In the genomic region with DNA sequence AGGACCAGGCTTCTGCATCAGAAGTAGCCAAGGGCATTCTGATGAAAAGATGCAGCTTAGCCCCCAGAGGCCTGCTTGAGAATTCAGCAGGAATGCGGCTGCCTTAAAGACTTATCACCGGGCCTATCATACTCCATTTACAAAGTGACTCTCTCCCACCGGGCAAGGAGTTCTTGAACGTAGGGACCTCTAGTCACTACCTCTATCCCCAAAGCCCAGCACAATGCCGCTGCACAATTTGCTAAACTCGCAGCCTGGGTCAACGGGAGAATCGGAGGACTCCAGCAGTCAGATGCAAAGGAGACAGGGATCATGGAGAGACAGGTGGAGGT, we compare ENCODE assay signal across 9 cellular contexts. TPM values are rescaled to one million over a fixed set of nuclear protein-coding genes. Genes with fewer than 3 reads are reported as not detected.
A peak's percentile ranks its signal among the peaks of the same experiment; 100 is the strongest.
DNase-seq lines count a peak whose midpoint lies in the region; ATAC-seq, FAIRE-seq and TF ChIP-seq lines count a peak whose summit lies in the region.
"Had no signal": no experiment of that assay in that cellular context is flagged by ENCODE, and none has a peak within 500 bp of the region (broad histone marks: within the 10 kb centered on the region; RNA-seq: fewer than 3 reads in every experiment).

No MANE protein-coding gene starts in this region.

- TF ChIP-seq CTCF in RWPE2 (IDR thresholded peaks at IDR 0.05; ENCODE audit: poor library complexity, severe bottlenecking) (no peak), neural cell (IDR thresholded peaks at IDR 0.05; ENCODE audit: poor library complexity, severe bottlenecking) (no peak)

- no peak for FAIRE-seq in urothelium cell line (lab: Jason Lieb, UNC)

- H4K20me1 ChIP-seq in neural cell (ENCODE audit: insufficient read depth), result no peaks in the 10 kb centered on the region

- peaks cover 38% of the 10 kb centered on the region for H3K36me3 ChIP-seq in RWPE2 (ENCODE audit: low read depth)
- H3K36me3 ChIP-seq in neural cell (ENCODE audit: insufficient read depth, low read length), result no peaks in the 10 kb centered on the region

- no peak for TF ChIP-seq RAD21 in neural cell (conservative IDR thresholded peaks at IDR 0.05)

- H3K4me1 ChIP-seq in RWPE2 (ENCODE audit: insufficient read depth, poor library complexity, severe bottlenecking), result peaks cover 7% of the 10 kb centered on the region

- ATAC-seq in HG02885 (IDR thresholded peaks at IDR 0.05; ENCODE audit: poor library complexity, unreplicated experiment) (peak; percentile 17), RWPE2 (ENCODE audit: low read depth) (peak; percentile 34), esophagus mucosa (peak; percentile 7)

- peak overlapping the region; percentile 76 for H3K9ac ChIP-seq in neural cell (ENCODE audit: low read length)

- peak overlapping the region; percentile 79 for H3K27ac ChIP-seq in RWPE2 (ENCODE audit: poor library complexity, severe bottlenecking)
- peak overlapping the region; percentile 72 for H3K27ac ChIP-seq in neural cell (ENCODE audit: low read length)

- no peaks in the 10 kb centered on the region for H3F3A ChIP-seq in neural cell (ENCODE audit: insufficient read depth, low read length, poor library complexity, severe bottlenecking)

- H3K4me3 ChIP-seq in RWPE2 (ENCODE audit: severe bottlenecking) (peak overlapping the region; percentile 71), neural cell (ENCODE audit: low read length) (peak overlapping the region; percentile 100)

- no peaks in the 10 kb centered on the region for H3K9me2 ChIP-seq in neural cell (ENCODE audit: insufficient read depth, low read length)

- DNase-seq in NCI-H82 (lab: John Stamatoyannopoulos, UW) (peak; percentile 47), NCI-H82 treated with DMSO at 0.1 percent for 48 hours (lab: John Stamatoyannopoulos, UW; ENCODE audit: unreplicated experiment) (no peak), RWPE2 (ENCODE audit: low spot score) (no peak), urothelium cell line (ENCODE audit: low spot score) (no peak), DMS53 (lab: John Stamatoyannopoulos, UW) (no peak)

- peaks cover 38% of the 10 kb centered on the region for H3K79me2 ChIP-seq in neural cell (replicated peaks; ENCODE audit: insufficient read depth, low read length)

- H3K9me3 ChIP-seq in RWPE2 (ENCODE audit: severe bottlenecking) (no peaks in the 10 kb centered on the region), neural cell (ENCODE audit: low read length) (no peaks in the 10 kb centered on the region)

- H2AFZ ChIP-seq in neural cell (ENCODE audit: low read depth, low read length), result peak overlapping the region; percentile 97

- H3K4me2 ChIP-seq in neural cell (ENCODE audit: low read length), result peak overlapping the region; percentile 78

- TF ChIP-seq EP300 in neural cell (conservative IDR thresholded peaks at IDR 0.05; ENCODE audit: poor library complexity, severe bottlenecking), result no peak

- no peaks in the 10 kb centered on the region for H3K27me3 ChIP-seq in RWPE2 (ENCODE audit: insufficient read depth, poor library complexity, severe bottlenecking)
- H3K27me3 ChIP-seq in neural cell (ENCODE audit: insufficient read depth, low read depth, low read length), result no peaks in the 10 kb centered on the region

TF ChIP-seq in neural cell, 6 proteins besides CTCF, POLR2A, EP300 and RAD21:
- TF ChIP-seq POLR2AphosphoS5 (IDR thresholded peaks at IDR 0.05) (no peak), TAF1 (IDR thresholded peaks at IDR 0.05; ENCODE audit: low read depth) (no peak), SMC3 (conservative IDR thresholded peaks at IDR 0.05; ENCODE audit: poor library complexity) (no peak), MXI1 (conservative IDR thresholded peaks at IDR 0.05; ENCODE audit: poor library complexity, severe bottlenecking) (no peak), EZH2 (IDR thresholded peaks at IDR 0.05; ENCODE audit: borderline replicate concordance, insufficient read depth, low read length, poor library complexity, severe bottlenecking) (no peak)
- TF ChIP-seq, protein P1, sequence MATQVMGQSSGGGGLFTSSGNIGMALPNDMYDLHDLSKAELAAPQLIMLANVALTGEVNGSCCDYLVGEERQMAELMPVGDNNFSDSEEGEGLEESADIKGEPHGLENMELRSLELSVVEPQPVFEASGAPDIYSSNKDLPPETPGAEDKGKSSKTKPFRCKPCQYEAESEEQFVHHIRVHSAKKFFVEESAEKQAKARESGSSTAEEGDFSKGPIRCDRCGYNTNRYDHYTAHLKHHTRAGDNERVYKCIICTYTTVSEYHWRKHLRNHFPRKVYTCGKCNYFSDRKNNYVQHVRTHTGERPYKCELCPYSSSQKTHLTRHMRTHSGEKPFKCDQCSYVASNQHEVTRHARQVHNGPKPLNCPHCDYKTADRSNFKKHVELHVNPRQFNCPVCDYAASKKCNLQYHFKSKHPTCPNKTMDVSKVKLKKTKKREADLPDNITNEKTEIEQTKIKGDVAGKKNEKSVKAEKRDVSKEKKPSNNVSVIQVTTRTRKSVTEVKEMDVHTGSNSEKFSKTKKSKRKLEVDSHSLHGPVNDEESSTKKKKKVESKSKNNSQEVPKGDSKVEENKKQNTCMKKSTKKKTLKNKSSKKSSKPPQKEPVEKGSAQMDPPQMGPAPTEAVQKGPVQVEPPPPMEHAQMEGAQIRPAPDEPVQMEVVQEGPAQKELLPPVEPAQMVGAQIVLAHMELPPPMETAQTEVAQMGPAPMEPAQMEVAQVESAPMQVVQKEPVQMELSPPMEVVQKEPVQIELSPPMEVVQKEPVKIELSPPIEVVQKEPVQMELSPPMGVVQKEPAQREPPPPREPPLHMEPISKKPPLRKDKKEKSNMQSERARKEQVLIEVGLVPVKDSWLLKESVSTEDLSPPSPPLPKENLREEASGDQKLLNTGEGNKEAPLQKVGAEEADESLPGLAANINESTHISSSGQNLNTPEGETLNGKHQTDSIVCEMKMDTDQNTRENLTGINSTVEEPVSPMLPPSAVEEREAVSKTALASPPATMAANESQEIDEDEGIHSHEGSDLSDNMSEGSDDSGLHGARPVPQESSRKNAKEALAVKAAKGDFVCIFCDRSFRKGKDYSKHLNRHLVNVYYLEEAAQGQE (IDR thresholded peaks at IDR 0.05; ENCODE audit: borderline replicate concordance), result no peak
TF ChIP-seq in neural cell: peak in this region for 0.

RNA-seq across cellular contexts. Expression of a gene that starts 0.7 kb away (rescaled TPM):
- 8.6 TPM for total RNA-seq in esophagus mucosa
- polyA plus RNA-seq in neural cell, result 35.1 and 44.4 TPM in 2 replicates
- 65.0 and 70.0 TPM in 2 replicates for polyA minus RNA-seq in neural cell

RNA-seq across cellular contexts. Expression of a gene that starts 27.8 kb away (rescaled TPM):
- not detected for total RNA-seq in esophagus mucosa
- not detected in 2 replicates for polyA plus RNA-seq in neural cell
- not detected in 2 replicates for polyA minus RNA-seq in neural cell
- total RNA-seq: Daoy had no signal

RNA-seq across cellular contexts. Expression of a gene that starts 39.0 kb away (rescaled TPM):
- not detected for total RNA-seq in esophagus mucosa
- polyA plus RNA-seq in neural cell, result not detected in 2 replicates
- not detected in 2 replicates for polyA minus RNA-seq in neural cell
- total RNA-seq: Daoy had no signal
